17 cellular contexts compared by ENCODE assay signal in the genomic region with DNA sequence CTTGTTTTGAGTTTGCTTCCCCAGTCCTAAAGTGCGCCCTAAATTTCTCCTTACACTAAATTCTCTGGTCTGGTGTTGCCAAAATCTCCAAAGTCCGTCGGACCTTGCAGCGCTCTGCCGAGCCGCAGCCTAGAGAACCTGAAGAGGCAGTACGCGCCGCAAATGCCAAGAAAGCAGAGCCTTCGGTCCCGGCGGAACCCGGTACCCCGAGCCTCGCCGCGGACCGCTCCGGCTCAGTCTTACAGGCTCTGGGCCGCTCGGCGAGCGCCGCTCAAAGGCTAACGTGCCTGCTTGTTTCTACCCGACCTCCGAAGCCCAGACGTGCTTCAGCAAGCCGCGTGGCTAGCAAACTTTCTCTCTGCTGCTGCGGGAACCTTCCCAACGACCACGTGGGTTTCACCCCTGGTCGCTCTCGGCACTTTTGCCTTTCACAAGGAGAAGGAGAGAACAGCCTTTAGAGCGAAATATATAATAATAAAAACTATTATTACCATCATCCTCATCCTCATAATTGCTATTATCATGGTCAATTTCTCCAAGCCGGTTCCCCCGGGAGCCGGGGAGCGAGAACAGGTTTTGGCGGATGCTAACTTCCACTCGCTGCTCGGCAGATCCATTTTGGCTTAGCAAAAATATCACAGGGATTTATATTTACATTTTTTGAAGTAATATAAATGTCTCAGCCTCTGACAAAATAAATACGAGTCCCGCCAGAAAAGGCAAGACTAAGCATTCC. TPM values are rescaled to one million over a fixed set of nuclear protein-coding genes. Genes with fewer than 3 reads are reported as not detected.
DNase-seq lines count a peak whose midpoint lies in the region; ATAC-seq and TF ChIP-seq lines count a peak whose summit lies in the region.
"Had no signal": no experiment of that assay in that cellular context is flagged by ENCODE, and none has a peak within 500 bp of the region (broad histone marks: within the 10 kb centered on the region; RNA-seq: fewer than 3 reads in every experiment).

No MANE protein-coding gene starts in this region.

- DNase-seq in Panc1 (ENCODE audit: low read depth, low spot score) (no peak), retinal pigment epithelial cell (ENCODE audit: low read depth) (no peak)
- DNase-seq in T-helper 2 cell treated with Interferon-gamma antibody and Interleukin-4, amounts not matched to agents 5 μg/mL and 100 μg/mL, for 36 hours (ENCODE audit: low spot score): no peak
- DNase-seq: activated naive CD8-positive, alpha-beta T cell treated with anti-CD3 and anti-CD28 coated beads, Interleukin-2, amount 50 U/mL, for 24 hours; dermis blood vessel endothelial cell; kidney glomerular epithelial cell; naive thymus-derived CD8-positive, alpha-beta T cell; NCI-H1417; NCI-H748 treated with DMSO at 0.1 percent for 48 hours; SHP77 had no signal

- no peaks in the 10 kb centered on the region for H3K36me3 Mint-ChIP-seq in T-helper 2 cell treated with Interferon-gamma antibody and Interleukin-4, amounts not matched to agents 5 μg/mL and 100 μg/mL, for 36 hours (ENCODE audit: low read depth)
- H3K36me3 Mint-ChIP-seq: IgD-negative memory B cell had no signal

- TF ChIP-seq CTCF in Panc1 (IDR thresholded peaks at IDR 0.05): no peak
- TF ChIP-seq CTCF in retinal pigment epithelial cell (conservative IDR thresholded peaks at IDR 0.05; ENCODE audit: low read depth, low read length): no peak

- peak; percentile 45; the same call in 1 of the 2 replicates for ATAC-seq in Panc1
- no peak for ATAC-seq in HG03439 (IDR thresholded peaks at IDR 0.05; ENCODE audit: unreplicated experiment)
- no peak for ATAC-seq in GM19328 (IDR thresholded peaks at IDR 0.05; ENCODE audit: unreplicated experiment)
- ATAC-seq: activated naive CD8-positive, alpha-beta T cell treated with anti-CD3 and anti-CD28 coated beads, Interleukin-2, amount 50 U/mL, for 24 hours; naive thymus-derived CD8-positive, alpha-beta T cell had no signal

- CTCF ChIA-PET in Panc1 (lab: Charles Lee): no interaction called here

- in situ Hi-C loops in Panc1 (cut with HindIII; ENCODE audit: low pct_unique_long_range_greater_than_20kb, low sequenced_read_pairs): no loop called here

- no peaks in the 10 kb centered on the region for H3K9me3 ChIP-seq in ES-I3 (ENCODE audit: control insufficient read depth, insufficient read depth, low read length)
- H3K9me3 ChIP-seq in Panc1 (ENCODE audit: control insufficient read depth, insufficient read depth, low read depth, low read length): no peaks in the 10 kb centered on the region
- H3K9me3 ChIP-seq in iPS-15b (ENCODE audit: control insufficient read depth, insufficient read depth, low read length): no peaks in the 10 kb centered on the region

- H3K4me1 ChIP-seq in ES-I3 (ENCODE audit: insufficient read depth, low read length): no peaks in the 10 kb centered on the region; the same call in 1 of the 2 replicates
- no peaks in the 10 kb centered on the region for H3K4me1 ChIP-seq in Panc1 (ENCODE audit: control insufficient read depth, insufficient read depth, low read length)
- H3K4me1 ChIP-seq in iPS-15b (ENCODE audit: control insufficient read depth, insufficient read depth, low read length): peaks cover 13% of the 10 kb centered on the region

- no peaks in the 10 kb centered on the region for H3K9me3 Mint-ChIP-seq in T-helper 2 cell treated with Interferon-gamma antibody and Interleukin-4, amounts not matched to agents 5 μg/mL and 100 μg/mL, for 36 hours
- H3K9me3 Mint-ChIP-seq: activated naive CD8-positive, alpha-beta T cell treated with anti-CD3 and anti-CD28 coated beads, Interleukin-2, amount 50 U/mL, for 24 hours had no signal

- H3K4me3 ChIP-seq in Panc1 (ENCODE audit: low read depth in 2 of 2, low read length in 2 of 2) (peak overlapping the region in 1 of 2 experiments; percentile 25; a peak in 2 of 4 replicates), iPS-15b (ENCODE audit: low read depth, low read length) (peak overlapping the region; percentile 52), retinal pigment epithelial cell (ENCODE audit: low read length) (peak overlapping the region; percentile 8)

- BruUV-seq in Panc1 (replicated peaks; lab: Mats Ljungman, UMichigan): no TSS peak

- H3K4me1 Mint-ChIP-seq in T-helper 2 cell treated with Interferon-gamma antibody and Interleukin-4, amounts not matched to agents 5 μg/mL and 100 μg/mL, for 36 hours (ENCODE audit: low read depth): no peaks in the 10 kb centered on the region
- H3K4me1 Mint-ChIP-seq: activated naive CD8-positive, alpha-beta T cell treated with anti-CD3 and anti-CD28 coated beads, Interleukin-2, amount 50 U/mL, for 24 hours; naive thymus-derived CD8-positive, alpha-beta T cell had no signal

- intact Hi-C loops in Panc1 (cut with micrococcal nuclease; ENCODE audit: unreplicated experiment): no loop called here

- H3K4me3 Mint-ChIP-seq in T-helper 2 cell treated with Interferon-gamma antibody and Interleukin-4, amounts not matched to agents 5 μg/mL and 100 μg/mL, for 36 hours: no peak overlapping the region
- H3K4me3 Mint-ChIP-seq: activated naive CD8-positive, alpha-beta T cell treated with anti-CD3 and anti-CD28 coated beads, Interleukin-2, amount 50 U/mL, for 24 hours; IgD-negative memory B cell; naive thymus-derived CD8-positive, alpha-beta T cell had no signal

- no peak overlapping the region for H3K27ac Mint-ChIP-seq in T-helper 2 cell treated with Interferon-gamma antibody and Interleukin-4, amounts not matched to agents 5 μg/mL and 100 μg/mL, for 36 hours
- H3K27ac Mint-ChIP-seq: activated naive CD8-positive, alpha-beta T cell treated with anti-CD3 and anti-CD28 coated beads, Interleukin-2, amount 50 U/mL, for 24 hours; naive thymus-derived CD8-positive, alpha-beta T cell had no signal

- no peak overlapping the region for H3K27ac ChIP-seq in Panc1 (ENCODE audit: low read length)

- H3K36me3 ChIP-seq in ES-I3 (ENCODE audit: insufficient read depth, low read length) (no peaks in the 10 kb centered on the region), Panc1 (ENCODE audit: control insufficient read depth, insufficient read depth, low read length) (no peaks in the 10 kb centered on the region), iPS-15b (ENCODE audit: control insufficient read depth, insufficient read depth, low read length) (no peaks in the 10 kb centered on the region)

- H3K27me3 ChIP-seq in Panc1 (ENCODE audit: control insufficient read depth, insufficient read depth, low read length): peaks cover 7% of the 10 kb centered on the region
- peaks cover 50% of the 10 kb centered on the region for H3K27me3 ChIP-seq in iPS-15b (ENCODE audit: control insufficient read depth, insufficient read depth, low read length)

- peaks cover 24% of the 10 kb centered on the region for H3K27me3 Mint-ChIP-seq in T-helper 2 cell treated with Interferon-gamma antibody and Interleukin-4, amounts not matched to agents 5 μg/mL and 100 μg/mL, for 36 hours (ENCODE audit: low read depth)

- POLR2A ChIA-PET in Panc1 (lab: Charles Lee): no interaction called here

- H3K9ac ChIP-seq in ES-I3 (ENCODE audit: low read depth, low read length): peak overlapping the region; percentile 50
- no peak overlapping the region for H3K9ac ChIP-seq in iPS-15b (ENCODE audit: low read depth, low read length)

RNA-seq across cellular contexts. Expression of a gene that starts 2.2 kb away (rescaled TPM):
- total RNA-seq in Panc1 (2021; ENCODE audit: unreplicated experiment): not detected
- not detected for polyA plus RNA-seq in Panc1 (2012; ENCODE audit: insufficient read length)
- total RNA-seq: dermis blood vessel endothelial cell; naive thymus-derived CD8-positive, alpha-beta T cell; skeletal muscle tissue; subcutaneous adipose tissue had no signal
- polyA plus RNA-seq: IgD-negative memory B cell; naive thymus-derived CD8-positive, alpha-beta T cell had no signal
